12 cellular contexts compared by ENCODE assay signal in the genomic region with DNA sequence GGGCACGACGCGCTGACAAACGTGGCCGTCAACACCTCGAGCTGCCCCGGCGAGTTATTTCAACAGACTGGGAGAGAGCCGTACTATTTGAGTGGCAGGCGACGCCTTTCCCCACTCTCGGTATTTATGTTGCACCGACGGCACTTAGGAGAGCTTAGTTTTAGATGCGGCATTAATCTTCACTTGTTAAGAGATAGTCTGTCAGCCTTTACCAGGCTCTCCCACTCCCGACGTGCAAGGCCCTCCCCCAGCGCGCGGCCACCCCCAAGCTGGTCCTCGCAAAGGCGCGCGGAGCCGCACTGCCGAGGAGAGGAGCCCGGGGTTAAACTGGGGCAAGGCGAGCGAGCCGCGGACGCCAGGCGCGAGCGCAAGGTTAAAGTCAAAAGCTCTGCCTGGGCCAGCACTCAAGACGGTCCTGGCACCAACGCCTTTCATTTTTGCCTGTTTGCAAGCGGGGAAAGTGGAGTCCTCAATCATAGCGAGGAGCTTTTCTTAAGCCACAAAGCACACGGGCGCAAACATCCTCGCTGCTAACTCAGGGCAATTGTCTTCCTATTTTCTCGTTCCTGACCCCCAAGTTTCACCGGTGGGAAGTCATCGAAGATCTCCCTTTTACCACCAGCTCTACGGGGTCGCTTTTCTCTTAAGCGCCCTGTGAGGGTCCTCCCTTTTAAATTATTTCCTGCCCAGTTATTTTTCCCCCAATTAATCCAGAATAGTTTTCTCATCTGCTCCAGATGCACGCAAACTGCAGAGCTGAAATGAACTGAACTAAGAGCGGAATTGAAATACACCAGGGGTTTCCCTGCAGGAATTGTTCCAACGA.
DNase-seq lines count a peak whose midpoint lies in the region; ATAC-seq, FAIRE-seq and TF ChIP-seq lines count a peak whose summit lies in the region.
"Had no signal": no experiment of that assay in that cellular context is flagged by ENCODE, and none has a peak within 500 bp of the region (broad histone marks: within the 10 kb centered on the region; RNA-seq: fewer than 3 reads in every experiment).

No MANE protein-coding gene starts in this region.

- peak overlapping the region; percentile 48 for H3K27ac Mint-ChIP-seq in astrocyte (ENCODE audit: unreplicated experiment)
- H3K27ac Mint-ChIP-seq: immature natural killer cell had no signal

- H3K9me3 Mint-ChIP-seq in astrocyte (ENCODE audit: unreplicated experiment), result no peaks in the 10 kb centered on the region
- H3K9me3 Mint-ChIP-seq in activated T-cell treated with anti-CD3 and anti-CD28 coated beads, Interleukin-2, amount 50 U/mL, for 4 hours, result no peaks in the 10 kb centered on the region

- H2AFZ ChIP-seq in astrocyte (ENCODE audit: low read depth, low read length), result peak overlapping the region; percentile 67

- H4K20me1 ChIP-seq in astrocyte (ENCODE audit: insufficient read depth, low read length), result no peaks in the 10 kb centered on the region

- no peak overlapping the region for H3K9ac ChIP-seq in astrocyte (ENCODE audit: low read length)

- H3K27ac ChIP-seq in astrocyte (ENCODE audit: low read depth, low read length) (no peak overlapping the region), gastrocnemius medialis (no peak overlapping the region)
- H3K27ac ChIP-seq: SJSA1 had no signal

- H3K27me3 Mint-ChIP-seq in astrocyte (ENCODE audit: low read depth, unreplicated experiment), result peaks cover 92% of the 10 kb centered on the region
- H3K27me3 Mint-ChIP-seq in activated T-cell treated with anti-CD3 and anti-CD28 coated beads, Interleukin-2, amount 50 U/mL, for 4 hours (ENCODE audit: low read depth), result peaks cover 66% of the 10 kb centered on the region

- FAIRE-seq in astrocyte (lab: Jason Lieb, UNC), result no peak

- ATAC-seq in gastrocnemius medialis (peak in 1 of 2 donors; percentile 4), GM18858 (IDR thresholded peaks at IDR 0.05; ENCODE audit: unreplicated experiment) (no peak)
- ATAC-seq in activated T-cell treated with anti-CD3 and anti-CD28 coated beads, Interleukin-2, amount 50 U/mL, for 4 hours, result no peak

- DNase-seq in HCEC 1CT, result peak; percentile 7
- DNase-seq in astrocyte (ENCODE audit: low read depth), result no peak
- no peak for DNase-seq in gastrocnemius medialis
- no peak for DNase-seq in pons (ENCODE audit: low spot score)
- DNase-seq in hippocampal formation (lab: John Stamatoyannopoulos, UW), result no peak
- DNase-seq in activated T-cell treated with anti-CD3 and anti-CD28 coated beads, Interleukin-2, amount 50 U/mL, for 4 hours, result no peak
- DNase-seq: activated gamma-delta T cell treated with Interleukin-2 at 50 U/mL for 16 hours, immature natural killer cell, NCI-H1092 treated with DMSO at 0.1 percent for 48 hours had no signal

- no peaks in the 10 kb centered on the region for H3K36me3 ChIP-seq in astrocyte (ENCODE audit: insufficient read depth, low read length)
- H3K36me3 ChIP-seq in gastrocnemius medialis, result no peaks in the 10 kb centered on the region
- H3K36me3 ChIP-seq: SJSA1 had no signal

- no peaks in the 10 kb centered on the region for H3K79me2 ChIP-seq in astrocyte (ENCODE audit: insufficient read depth, low read length)

- intact Hi-C loops in gastrocnemius medialis (cut with DNase I; ENCODE audit: low total_unique reads), result no loop called here

- H3K4me1 ChIP-seq in astrocyte (ENCODE audit: insufficient read depth, low read length), result no peaks in the 10 kb centered on the region
- H3K4me1 ChIP-seq in gastrocnemius medialis, result peaks cover 0 to 6% of the 10 kb centered on the region in 2 donors

- H3K4me1 Mint-ChIP-seq in astrocyte (ENCODE audit: low read depth, unreplicated experiment), result no peaks in the 10 kb centered on the region
- H3K4me1 Mint-ChIP-seq in activated T-cell treated with anti-CD3 and anti-CD28 coated beads, Interleukin-2, amount 50 U/mL, for 4 hours (ENCODE audit: low read depth), result peaks cover 2% of the 10 kb centered on the region
- H3K4me1 Mint-ChIP-seq: immature natural killer cell had no signal

- no peak for TF ChIP-seq CTCF in astrocyte (IDR thresholded peaks at IDR 0.05; ENCODE audit: insufficient read depth, low read depth, low read length)
- TF ChIP-seq CTCF in gastrocnemius medialis (IDR thresholded peaks at IDR 0.05 in 4 of 5, conservative IDR thresholded peaks at IDR 0.05 in 1 of 5), result no peak

- in situ Hi-C loops in gastrocnemius medialis (cut with MboI; ENCODE audit: low sequenced_read_pairs in 4 of 4), result no loop called here

- H3K27me3 ChIP-seq in astrocyte (ENCODE audit: insufficient read depth, low read length) (peaks cover 87% of the 10 kb centered on the region), gastrocnemius medialis (peaks cover 81 to 89% (median 86%) of the 10 kb centered on the region in 3 donors)

- peak overlapping the region; percentile 83 for H3K4me2 ChIP-seq in astrocyte (ENCODE audit: low read length)

- no peak for TF ChIP-seq POLR2A in gastrocnemius medialis (IDR thresholded peaks at IDR 0.05)

- peak overlapping the region; percentile 43 for H3K4me3 ChIP-seq in astrocyte (ENCODE audit: insufficient read depth, low read depth, low read length)
- peak overlapping the region; percentile 42; the same call in 1 of the 2 replicates for H3K4me3 ChIP-seq in iPS-18c (ENCODE audit: insufficient read depth, low read depth, low read length)
- H3K4me3 ChIP-seq in gastrocnemius medialis, result peak overlapping the region; percentile 23 to 51 (median 30)
- H3K4me3 ChIP-seq: SJSA1 had no signal

- H3K36me3 Mint-ChIP-seq in astrocyte (ENCODE audit: low read depth, unreplicated experiment), result no peaks in the 10 kb centered on the region
- no peaks in the 10 kb centered on the region for H3K36me3 Mint-ChIP-seq in activated T-cell treated with anti-CD3 and anti-CD28 coated beads, Interleukin-2, amount 50 U/mL, for 4 hours (ENCODE audit: insufficient read depth)
- H3K36me3 Mint-ChIP-seq: immature natural killer cell had no signal

- H3K4me3 Mint-ChIP-seq in astrocyte (ENCODE audit: unreplicated experiment), result no peak overlapping the region
- no peak overlapping the region for H3K4me3 Mint-ChIP-seq in activated T-cell treated with anti-CD3 and anti-CD28 coated beads, Interleukin-2, amount 50 U/mL, for 4 hours

- H3K9me3 ChIP-seq in astrocyte (ENCODE audit: insufficient read depth, low read depth, low read length) (no peaks in the 10 kb centered on the region), iPS-18c (ENCODE audit: control insufficient read depth, insufficient read depth, low read length) (no peaks in the 10 kb centered on the region), gastrocnemius medialis (no peaks in the 10 kb centered on the region)
- H3K9me3 ChIP-seq: SJSA1 had no signal
